Comparison of ENCODE assay signal across 1 cellular context in the genomic region with DNA sequence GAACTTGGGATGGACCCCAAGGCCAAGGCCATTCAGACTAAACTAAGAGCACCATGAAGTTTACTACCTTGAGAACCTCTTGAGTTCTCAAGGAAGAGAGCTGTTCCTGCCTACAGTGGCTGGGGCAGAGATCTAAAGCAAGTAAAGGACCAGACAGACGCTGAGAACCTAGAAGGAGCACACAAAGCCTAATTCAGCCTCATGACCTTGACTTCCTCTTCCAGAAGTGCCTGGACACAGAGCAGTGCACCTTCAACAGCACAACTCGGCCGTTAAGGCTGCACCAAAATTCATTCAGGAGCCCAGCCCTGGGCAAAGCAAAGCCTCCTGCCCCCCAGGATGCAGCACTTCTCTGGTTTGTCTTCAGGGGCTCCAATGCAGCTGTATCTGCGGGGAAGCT.
TF ChIP-seq lines count a peak whose summit lies in the region.

No MANE protein-coding gene starts in this region.

TF ChIP-seq in H1, 55 proteins besides CTCF, POLR2A, EP300 and RAD21:
- TF ChIP-seq TBP (IDR thresholded peaks at IDR 0.05; ENCODE audit: low read depth, low read length) (no peak), CBX5 (IDR thresholded peaks at IDR 0.05; ENCODE audit: low read depth, low read length) (no peak), ASH2L (IDR thresholded peaks at IDR 0.05; ENCODE audit: low read length) (no peak), GTF2F1 (IDR thresholded peaks at IDR 0.05; ENCODE audit: borderline replicate concordance, low read depth, low read length) (no peak), CBX8 (IDR thresholded peaks at IDR 0.05; ENCODE audit: borderline replicate concordance, low read depth, low read length) (no peak)
- TF ChIP-seq, protein P1, sequence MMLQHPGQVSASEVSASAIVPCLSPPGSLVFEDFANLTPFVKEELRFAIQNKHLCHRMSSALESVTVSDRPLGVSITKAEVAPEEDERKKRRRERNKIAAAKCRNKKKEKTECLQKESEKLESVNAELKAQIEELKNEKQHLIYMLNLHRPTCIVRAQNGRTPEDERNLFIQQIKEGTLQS (IDR thresholded peaks at IDR 0.05; ENCODE audit: insufficient read depth, low read depth, low read length), result no peak
